Comparison of ENCODE assay signal across 8 cellular contexts in the genomic region with DNA sequence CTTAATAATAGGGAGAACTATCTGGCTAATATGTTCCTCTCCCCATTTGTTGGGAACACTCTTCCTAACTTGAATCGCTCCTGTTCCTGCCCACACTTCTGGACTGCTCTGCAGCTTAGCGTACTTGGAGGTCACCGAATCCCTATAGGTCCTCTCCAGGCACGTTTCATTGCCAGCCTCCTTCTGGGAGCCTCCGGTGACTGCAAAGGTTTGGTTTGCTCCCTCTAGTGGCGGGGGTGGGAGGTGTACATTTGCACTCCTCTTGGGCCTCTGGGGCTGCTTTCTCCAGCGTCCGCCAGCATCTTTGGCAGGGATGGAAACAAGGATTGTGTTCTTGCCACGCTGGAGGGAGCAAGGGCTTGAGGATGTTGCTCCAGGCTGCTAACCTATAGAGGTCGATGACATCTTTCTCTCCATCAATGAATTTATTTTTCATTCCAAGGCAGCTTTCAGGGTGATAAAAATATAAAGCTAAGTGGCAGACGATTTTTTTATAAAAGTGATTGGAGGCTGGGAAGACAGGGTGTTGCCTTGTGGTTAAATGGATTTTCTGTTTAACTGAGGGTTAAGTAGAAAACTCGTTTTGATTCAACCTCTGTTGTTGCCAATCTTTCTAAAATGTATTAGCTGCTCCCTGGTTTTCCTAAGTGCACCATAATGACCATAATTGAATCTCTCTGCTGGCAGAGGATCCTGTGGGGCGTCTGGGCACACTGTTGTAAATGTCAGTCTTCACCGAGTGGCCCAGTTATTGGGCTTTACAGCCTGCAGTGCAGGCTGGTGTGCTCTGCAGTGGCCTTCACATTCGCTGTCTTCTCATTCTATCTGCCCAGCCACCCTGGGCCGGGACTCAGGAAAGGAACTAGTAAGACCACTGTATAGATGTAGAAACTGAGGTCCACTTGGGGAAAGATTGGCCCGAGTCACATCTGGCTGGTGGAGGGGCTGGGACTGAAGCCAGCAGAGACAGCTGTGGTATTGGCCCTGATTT. TPM values are rescaled to one million over a fixed set of nuclear protein-coding genes. Genes with fewer than 3 reads are reported as not detected.
DNase-seq lines count a peak whose midpoint lies in the region; ATAC-seq, FAIRE-seq and TF ChIP-seq lines count a peak whose summit lies in the region.

No MANE protein-coding gene starts in this region.

- peaks cover 17% of the 10 kb centered on the region for H3K4me1 ChIP-seq in lower lobe of right lung

- TF ChIP-seq CTCF in VCaP (conservative IDR thresholded peaks at IDR 0.05) (peak; percentile 85), bronchial epithelial cell (IDR thresholded peaks at IDR 0.05; ENCODE audit: insufficient read depth, low read length, severe bottlenecking) (peak; percentile 86), lower lobe of right lung (IDR thresholded peaks at IDR 0.05) (peak; percentile 66)

- H3K36me3 ChIP-seq in bronchial epithelial cell (ENCODE audit: control insufficient read depth, insufficient read depth, low read length): no peaks in the 10 kb centered on the region
- no peaks in the 10 kb centered on the region for H3K36me3 ChIP-seq in lower lobe of right lung

- DNase-seq in NCI-H1417 (lab: John Stamatoyannopoulos, UW): peak; percentile 10 to 44 (median 25)
- DNase-seq in NCI-H1417 treated with DMSO at 0.1 percent for 48 hours (lab: John Stamatoyannopoulos, UW): no peak
- DNase-seq in MV-4-11 (lab: John Stamatoyannopoulos, UW): peak; percentile 52
- DNase-seq in bronchial epithelial cell (ENCODE audit: low read depth): peak; percentile 44
- no peak for DNase-seq in lower lobe of right lung
- DNase-seq in stimulated activated CD8-positive, alpha-beta memory T cell treated with anti-CD3 and anti-CD28 coated beads, Interleukin-2, amount 100 ng/mL, for 1 hour (ENCODE audit: low read depth in 2 of 2): peak; percentile 14 to 23

- H3K27ac ChIP-seq in VCaP: no peak overlapping the region
- H3K27ac ChIP-seq in lower lobe of right lung: no peak overlapping the region

- ATAC-seq in lower lobe of right lung (peak; percentile 63 to 67), HG02623 (IDR thresholded peaks at IDR 0.05; ENCODE audit: unreplicated experiment) (no peak)

- no peak overlapping the region for H3K4me3 ChIP-seq in bronchial epithelial cell (ENCODE audit: low read depth, low read length)
- H3K4me3 ChIP-seq in lower lobe of right lung: no peak overlapping the region

- intact Hi-C loops in lower lobe of right lung (cut with DNase I): no loop called here

- peaks cover 1% of the 10 kb centered on the region for H3K27me3 ChIP-seq in bronchial epithelial cell (ENCODE audit: control insufficient read depth, insufficient read depth, low read length)
- no peaks in the 10 kb centered on the region for H3K27me3 ChIP-seq in lower lobe of right lung (ENCODE audit: low read depth)

- no peak for FAIRE-seq in bronchial epithelial cell (lab: Jason Lieb, UNC)

- H3K9me3 ChIP-seq in lower lobe of right lung: no peaks in the 10 kb centered on the region

RNA-seq across cellular contexts. Expression of a gene that starts 48.9 kb away (rescaled TPM):
- total RNA-seq in bronchial epithelial cell: not detected in 2 replicates
- 38.4 TPM for total RNA-seq in lower lobe of right lung

Comparison
In these comparisons a context has a peak if more than half of its experiments do, and no peak if none do; other contexts are left out.
1. DNase-seq: peak in NCI-H1417 (3 of 3), MV-4-11 (single experiment), bronchial epithelial cell (single experiment) and stimulated activated CD8-positive, alpha-beta memory T cell treated with anti-CD3 and anti-CD28 coated beads, Interleukin-2, amount 100 ng/mL, for 1 hour (2 of 2); none in NCI-H1417 treated with DMSO at 0.1 percent for 48 hours (single experiment) and lower lobe of right lung (single experiment).
2. RNA of a gene that starts 48.9 kb away (total RNA-seq): 38.4 TPM in lower lobe of right lung (single experiment); not detected in bronchial epithelial cell; every median in the first group is over 10 times any median in the second.
3. Peak in every context shown above with its lines, with median percentiles within 50 percentile points of each other: CTCF ChIP-seq.